10 cellular contexts compared by ENCODE assay signal in the genomic region with DNA sequence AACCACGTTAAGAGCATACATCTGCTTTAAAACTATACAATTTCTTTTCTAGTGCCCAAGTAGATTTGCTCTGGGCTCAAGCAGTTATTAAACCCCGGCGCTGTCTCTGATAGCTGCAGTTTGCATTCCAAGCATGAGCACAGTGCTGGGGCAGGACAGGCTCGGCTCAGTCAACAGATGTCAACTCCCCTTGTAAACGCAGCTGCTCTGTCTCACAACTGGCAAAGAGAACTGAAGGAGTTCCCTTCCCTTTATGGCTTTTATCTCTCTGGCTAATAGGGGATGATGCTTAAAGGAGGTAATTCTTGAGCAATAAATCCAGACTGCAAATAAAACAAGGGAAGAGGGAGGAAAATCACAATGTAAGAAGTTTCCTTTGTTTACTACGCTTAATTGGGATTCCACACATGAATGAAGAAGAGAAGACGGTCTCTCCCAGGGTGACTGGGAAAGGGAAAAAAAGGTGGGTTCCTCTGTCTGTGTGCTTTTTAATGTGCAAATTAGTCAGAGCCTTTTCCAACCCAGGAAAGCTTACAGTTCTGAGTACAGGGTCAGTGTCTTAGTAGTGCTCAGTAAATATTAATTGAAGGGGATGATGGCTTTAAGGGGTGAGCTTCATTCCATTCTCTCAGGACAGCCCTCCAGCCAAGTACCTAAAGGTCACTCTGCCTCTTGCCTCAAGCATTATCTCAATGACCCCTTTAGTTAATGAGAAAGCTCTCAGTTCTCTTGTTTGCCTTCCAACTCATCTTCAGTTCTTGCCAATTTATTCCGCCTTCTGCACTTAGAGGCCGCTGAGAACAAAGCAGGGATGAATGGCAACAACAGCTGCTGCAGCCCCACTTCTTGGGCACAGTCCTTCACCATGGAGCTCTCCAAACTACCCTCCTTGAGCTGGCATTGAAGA.
DNase-seq lines count a peak whose midpoint lies in the region; ATAC-seq and TF ChIP-seq lines count a peak whose summit lies in the region.
"Had no signal": no experiment of that assay in that cellular context is flagged by ENCODE, and none has a peak within 500 bp of the region (broad histone marks: within the 10 kb centered on the region; RNA-seq: fewer than 3 reads in every experiment).

No MANE protein-coding gene starts in this region.

- H3K4me2 ChIP-seq in neuronal stem cell (ENCODE audit: insufficient read depth, low read length, poor library complexity, severe bottlenecking) = no peak overlapping the region

- H3K27ac ChIP-seq in foreskin keratinocyte (no peak overlapping the region), neuronal stem cell (replicated peaks; ENCODE audit: low read length) (peak overlapping the region; percentile 88)
- no peak overlapping the region for H3K27ac ChIP-seq in CD4-positive, alpha-beta T cell (ENCODE audit: low read depth, low read length)
- H3K27ac ChIP-seq: thoracic aorta had no signal

- no peak overlapping the region for H3K9ac ChIP-seq in neuronal stem cell (ENCODE audit: low read depth, low read length, poor library complexity)

- H3K27me3 Mint-ChIP-seq in CD4-positive, alpha-beta T cell = no peaks in the 10 kb centered on the region

- no peaks in the 10 kb centered on the region for H3K79me1 ChIP-seq in neuronal stem cell (ENCODE audit: low read depth, low read length)

- peak overlapping the region; percentile 12 for H2AFZ ChIP-seq in neuronal stem cell (ENCODE audit: low read length)

- intact Hi-C loops in CD4-positive, alpha-beta T cell (cut with DNase I, micrococcal nuclease) = no loop called here

- H2BK15ac ChIP-seq in neuronal stem cell (ENCODE audit: low read length) = no peak overlapping the region

- H2AK5ac ChIP-seq in neuronal stem cell (ENCODE audit: low read depth, low read length) = no peak overlapping the region

- no peak overlapping the region for H4K91ac ChIP-seq in neuronal stem cell (ENCODE audit: low read depth, low read length, poor library complexity)

- no peak overlapping the region for H3K14ac ChIP-seq in neuronal stem cell (ENCODE audit: low read length)

- H3K18ac ChIP-seq in neuronal stem cell (ENCODE audit: low read length) = no peak overlapping the region

- WGBS in neuronal stem cell (ENCODE audit: extremely low coverage in 2 of 2, insufficient read length in 2 of 2, insufficient replicate concordance in 1 of 2), 2 donors = no CpG with 5 or more reads among the region's 9 CpGs

- no peak overlapping the region for H2BK12ac ChIP-seq in neuronal stem cell (ENCODE audit: low read length)

- H3K4me3 ChIP-seq in neuronal stem cell (ENCODE audit: low read length in 2 of 2) = no peak overlapping the region
- H3K4me3 ChIP-seq: thoracic aorta had no signal

- no peak overlapping the region for H2BK5ac ChIP-seq in neuronal stem cell (ENCODE audit: low read length)

- H3K9me3 ChIP-seq in neuronal stem cell (replicated peaks in 1 of 2; ENCODE audit: control insufficient read depth in 2 of 2, insufficient read depth in 1 of 2, low read depth in 1 of 2, low read length in 2 of 2) = peaks cover 8 to 9% of the 10 kb centered on the region in 2 donors
- no peaks in the 10 kb centered on the region for H3K9me3 ChIP-seq in CD4-positive, alpha-beta T cell (ENCODE audit: control insufficient read depth, low read length)
- H3K9me3 ChIP-seq: thoracic aorta had no signal

- CTCF ChIA-PET in CD4-positive, alpha-beta T cell (lab: Charles Lee) = no interaction called here

- H3K4me1 Mint-ChIP-seq in CD4-positive, alpha-beta T cell (ENCODE audit: low read depth) = no peaks in the 10 kb centered on the region

- no peak overlapping the region for H3K23ac ChIP-seq in neuronal stem cell (ENCODE audit: low read depth, low read length, poor library complexity)

- H3K27me3 ChIP-seq in foreskin keratinocyte (peaks cover 12% of the 10 kb centered on the region), neuronal stem cell (ENCODE audit: control insufficient read depth in 3 of 3, insufficient read depth in 3 of 3, low read depth in 1 of 3, low read length in 3 of 3) (no peaks in the 10 kb centered on the region)
- no peaks in the 10 kb centered on the region for H3K27me3 ChIP-seq in CD4-positive, alpha-beta T cell (ENCODE audit: control insufficient read depth, insufficient read depth, low read length)

- H3K36me3 Mint-ChIP-seq in CD4-positive, alpha-beta T cell (ENCODE audit: low read depth) = no peaks in the 10 kb centered on the region
- H3K36me3 Mint-ChIP-seq: CD8-positive, alpha-beta T cell had no signal

- H3K36me3 ChIP-seq in neuronal stem cell (replicated peaks in 1 of 2; ENCODE audit: control insufficient read depth in 2 of 2, insufficient read depth in 2 of 2, low read length in 2 of 2) = no peaks in the 10 kb centered on the region
- H3K36me3 ChIP-seq: thoracic aorta had no signal

- H3K4me1 ChIP-seq in foreskin keratinocyte (no peaks in the 10 kb centered on the region), neuronal stem cell (ENCODE audit: control insufficient read depth in 2 of 2, insufficient read depth in 1 of 2, low read depth in 1 of 2, low read length in 2 of 2) (peaks cover 5 to 6% of the 10 kb centered on the region in 2 donors)

- H3K4me3 Mint-ChIP-seq in CD4-positive, alpha-beta T cell = no peak overlapping the region
- H3K4me3 Mint-ChIP-seq: CD8-positive, alpha-beta T cell had no signal

- TF ChIP-seq CTCF in foreskin keratinocyte (conservative IDR thresholded peaks at IDR 0.05) = no peak
- TF ChIP-seq CTCF in CD4-positive, alpha-beta T cell (IDR thresholded peaks at IDR 0.05) = no peak

- POLR2A ChIA-PET in CD4-positive, alpha-beta T cell (lab: Charles Lee) = no interaction called here

- H2BK120ac ChIP-seq in neuronal stem cell (ENCODE audit: low read depth, low read length) = no peak overlapping the region

- H3K4ac ChIP-seq in neuronal stem cell (ENCODE audit: low read length) = no peak overlapping the region

- no peak overlapping the region for H3K27ac Mint-ChIP-seq in CD4-positive, alpha-beta T cell
- H3K27ac Mint-ChIP-seq: CD8-positive, alpha-beta T cell had no signal

- peak; percentile 38 for DNase-seq in AG20443 (ENCODE audit: low spot score)
- DNase-seq in NCI-H345 treated with DMSO at 0.1 percent for 48 hours (lab: John Stamatoyannopoulos, UW; ENCODE audit: unreplicated experiment) = peak; percentile 41
- DNase-seq in foreskin keratinocyte = no peak
- peak; percentile 76 for DNase-seq in neuronal stem cell (ENCODE audit: low spot score)
- no peak for DNase-seq in CD4-positive, alpha-beta T cell
- no peak for DNase-seq in amniotic stem cell (lab: John Stamatoyannopoulos, UW)
- DNase-seq in COLO829 (ENCODE audit: low spot score) = no peak
- DNase-seq: CD8-positive, alpha-beta T cell had no signal

- H3K9me3 Mint-ChIP-seq in CD4-positive, alpha-beta T cell = no peaks in the 10 kb centered on the region

- ATAC-seq in foreskin keratinocyte (peak; percentile 31), GM19455 (IDR thresholded peaks at IDR 0.05; ENCODE audit: unreplicated experiment) (no peak)
- no peak for ATAC-seq in CD4-positive, alpha-beta T cell (ENCODE audit: poor library complexity)
- ATAC-seq: CD8-positive, alpha-beta T cell had no signal

- H4K8ac ChIP-seq in neuronal stem cell (ENCODE audit: low read depth, low read length) = no peak overlapping the region

Comparison
In these comparisons a context has a peak if more than half of its experiments do, and no peak if none do; other contexts are left out.
1. DNase-seq: peak in AG20443 (single experiment), NCI-H345 treated with DMSO at 0.1 percent for 48 hours (single experiment) and neuronal stem cell (single experiment); none in foreskin keratinocyte (0 of 2), CD4-positive, alpha-beta T cell (0 of 10), amniotic stem cell (single experiment) and COLO829 (single experiment).